In genomic region chr19:33403221-33403972, GRCh38 we compare ENCODE assay signal across 1 cellular context.
TF ChIP-seq lines count a peak whose summit lies in the region.

No MANE protein-coding gene starts in this region.

TF ChIP-seq in HepG2, 621 proteins besides CTCF, POLR2A, EP300 and RAD21 (continued from another document and continues in another):
- TF ChIP-seq CEBPZ (IDR thresholded peaks at IDR 0.05; ENCODE audit: low read length) = no peak
- TF ChIP-seq TCF7 (IDR thresholded peaks at IDR 0.05; ENCODE audit: low read depth) = peak; percentile 76
- peak; percentile 31; the same call in 1 of the 2 replicates for TF ChIP-seq USF2 (IDR thresholded peaks at IDR 0.05; ENCODE audit: low read depth, low read length)
- peak; percentile 86 for TF ChIP-seq USF2 (CRISPR knock-in tag; IDR thresholded peaks at IDR 0.05; ENCODE audit: borderline replicate concordance)
- peak; percentile 85 for TF ChIP-seq KAT8 (CRISPR knock-in tag; IDR thresholded peaks at IDR 0.05)
- TF ChIP-seq ZNF556 (CRISPR knock-in tag; IDR thresholded peaks at IDR 0.05; ENCODE audit: borderline replicate concordance) = 0 out of 2 replicates have a peak, but pooled peaks have one; percentile 17
- peak; percentile 77 for TF ChIP-seq SOX5 (CRISPR knock-in tag; IDR thresholded peaks at IDR 0.05; ENCODE audit: borderline replicate concordance)
- peak; percentile 95; the same call in 1 of the 2 replicates for TF ChIP-seq ZFYVE20 (CRISPR knock-in tag; IDR thresholded peaks at IDR 0.05; ENCODE audit: borderline replicate concordance, low read depth)
- TF ChIP-seq SALL1 (CRISPR knock-in tag; IDR thresholded peaks at IDR 0.05) = peak; percentile 99
- no peak for TF ChIP-seq ATF7 (IDR thresholded peaks at IDR 0.05)
- no peak for TF ChIP-seq ATF7 (CRISPR knock-in tag; IDR thresholded peaks at IDR 0.05)
- TF ChIP-seq, protein P1, sequence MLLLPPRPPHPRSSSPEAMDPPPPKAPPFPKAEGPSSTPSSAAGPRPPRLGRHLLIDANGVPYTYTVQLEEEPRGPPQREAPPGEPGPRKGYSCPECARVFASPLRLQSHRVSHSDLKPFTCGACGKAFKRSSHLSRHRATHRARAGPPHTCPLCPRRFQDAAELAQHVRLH (CRISPR knock-in tag; IDR thresholded peaks at IDR 0.05; ENCODE audit: borderline replicate concordance, low read depth) = peak; percentile 97
- TF ChIP-seq, protein P2, sequence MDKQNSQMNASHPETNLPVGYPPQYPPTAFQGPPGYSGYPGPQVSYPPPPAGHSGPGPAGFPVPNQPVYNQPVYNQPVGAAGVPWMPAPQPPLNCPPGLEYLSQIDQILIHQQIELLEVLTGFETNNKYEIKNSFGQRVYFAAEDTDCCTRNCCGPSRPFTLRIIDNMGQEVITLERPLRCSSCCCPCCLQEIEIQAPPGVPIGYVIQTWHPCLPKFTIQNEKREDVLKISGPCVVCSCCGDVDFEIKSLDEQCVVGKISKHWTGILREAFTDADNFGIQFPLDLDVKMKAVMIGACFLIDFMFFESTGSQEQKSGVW (CRISPR knock-in tag; IDR thresholded peaks at IDR 0.05; ENCODE audit: borderline replicate concordance) = no peak
- TF ChIP-seq JUN (CRISPR knock-in tag; IDR thresholded peaks at IDR 0.05) = peak; percentile 90
- TF ChIP-seq ZNF432 (CRISPR knock-in tag; IDR thresholded peaks at IDR 0.05; ENCODE audit: borderline replicate concordance) = no peak; the same call in 1 of the 2 replicates
- TF ChIP-seq JUNB (CRISPR knock-in tag; IDR thresholded peaks at IDR 0.05; ENCODE audit: borderline replicate concordance) = peak; percentile 72; the same call in 1 of the 2 replicates
- no peak for TF ChIP-seq SIN3A (IDR thresholded peaks at IDR 0.05; ENCODE audit: borderline replicate concordance, low read depth, low read length)
- peak; percentile 99 for TF ChIP-seq ZNF709 (CRISPR knock-in tag; IDR thresholded peaks at IDR 0.05)
- TF ChIP-seq ZXDC (CRISPR knock-in tag; IDR thresholded peaks at IDR 0.05) = peak; percentile 80; the same call in 1 of the 2 replicates
- TF ChIP-seq BCL3 (CRISPR knock-in tag; IDR thresholded peaks at IDR 0.05) = peak; percentile 95
- TF ChIP-seq SIN3B (IDR thresholded peaks at IDR 0.05; ENCODE audit: low read length) = no peak
- peak; percentile 94 for TF ChIP-seq HDAC1 (CRISPR knock-in tag; IDR thresholded peaks at IDR 0.05)
- no peak for TF ChIP-seq ZNF768 (CRISPR knock-in tag; IDR thresholded peaks at IDR 0.05)
- TF ChIP-seq, protein P3, sequence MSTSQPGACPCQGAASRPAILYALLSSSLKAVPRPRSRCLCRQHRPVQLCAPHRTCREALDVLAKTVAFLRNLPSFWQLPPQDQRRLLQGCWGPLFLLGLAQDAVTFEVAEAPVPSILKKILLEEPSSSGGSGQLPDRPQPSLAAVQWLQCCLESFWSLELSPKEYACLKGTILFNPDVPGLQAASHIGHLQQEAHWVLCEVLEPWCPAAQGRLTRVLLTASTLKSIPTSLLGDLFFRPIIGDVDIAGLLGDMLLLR (CRISPR knock-in tag; IDR thresholded peaks at IDR 0.05) = peak; percentile 98
- TF ChIP-seq ARNT (IDR thresholded peaks at IDR 0.05) = no peak
- TF ChIP-seq HNRNPUL1 (IDR thresholded peaks at IDR 0.05; ENCODE audit: low read depth, low read length) = no peak
- TF ChIP-seq NFE2L2 (IDR thresholded peaks at IDR 0.05; ENCODE audit: low read length) = no peak
- TF ChIP-seq, protein P4, sequence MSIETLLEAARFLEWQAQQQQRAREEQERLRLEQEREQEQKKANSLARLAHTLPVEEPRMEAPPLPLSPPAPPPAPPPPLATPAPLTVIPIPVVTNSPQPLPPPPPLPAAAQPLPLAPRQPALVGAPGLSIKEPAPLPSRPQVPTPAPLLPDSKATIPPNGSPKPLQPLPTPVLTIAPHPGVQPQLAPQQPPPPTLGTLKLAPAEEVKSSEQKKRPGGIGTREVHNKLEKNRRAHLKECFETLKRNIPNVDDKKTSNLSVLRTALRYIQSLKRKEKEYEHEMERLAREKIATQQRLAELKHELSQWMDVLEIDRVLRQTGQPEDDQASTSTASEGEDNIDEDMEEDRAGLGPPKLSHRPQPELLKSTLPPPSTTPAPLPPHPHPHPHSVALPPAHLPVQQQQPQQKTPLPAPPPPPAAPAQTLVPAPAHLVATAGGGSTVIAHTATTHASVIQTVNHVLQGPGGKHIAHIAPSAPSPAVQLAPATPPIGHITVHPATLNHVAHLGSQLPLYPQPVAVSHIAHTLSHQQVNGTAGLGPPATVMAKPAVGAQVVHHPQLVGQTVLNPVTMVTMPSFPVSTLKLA (IDR thresholded peaks at IDR 0.05) = peak; percentile 92
- TF ChIP-seq RXRB (CRISPR knock-in tag; IDR thresholded peaks at IDR 0.05; ENCODE audit: borderline replicate concordance) = peak; percentile 90
- TF ChIP-seq ZNF777 (CRISPR knock-in tag; IDR thresholded peaks at IDR 0.05) = peak; percentile 76
- peak; percentile 90 for TF ChIP-seq GATA4 (IDR thresholded peaks at IDR 0.05; ENCODE audit: borderline replicate concordance, low read depth)
- no peak for TF ChIP-seq PHB2 (IDR thresholded peaks at IDR 0.05; ENCODE audit: partially characterized antibody)
- TF ChIP-seq ZNF773 (CRISPR knock-in tag; IDR thresholded peaks at IDR 0.05; ENCODE audit: borderline replicate concordance) = peak; percentile 89; the same call in 1 of the 2 replicates
- peak; percentile 75 for TF ChIP-seq ZNF3 (CRISPR knock-in tag; IDR thresholded peaks at IDR 0.05)
- TF ChIP-seq ZBTB14 (CRISPR knock-in tag; IDR thresholded peaks at IDR 0.05) = no peak
- peak; percentile 78; the same call in 1 of the 2 replicates for TF ChIP-seq ONECUT2 (CRISPR knock-in tag; IDR thresholded peaks at IDR 0.05)
- TF ChIP-seq MTA3 (CRISPR knock-in tag; IDR thresholded peaks at IDR 0.05) = no peak
- peak; percentile 86; the same call in 1 of the 2 replicates for TF ChIP-seq ZNF331 (CRISPR knock-in tag; IDR thresholded peaks at IDR 0.05)
- TF ChIP-seq ZNF354B (CRISPR knock-in tag; IDR thresholded peaks at IDR 0.05) = peak; percentile 96
- no peak for TF ChIP-seq ZNF24 (IDR thresholded peaks at IDR 0.05)
- peak; percentile 64; the same call in 1 of the 2 replicates for TF ChIP-seq ZSCAN30 (CRISPR knock-in tag; IDR thresholded peaks at IDR 0.05)
- TF ChIP-seq ZNF558 (CRISPR knock-in tag; IDR thresholded peaks at IDR 0.05; ENCODE audit: borderline replicate concordance) = peak; percentile 99
- TF ChIP-seq IRF1 (CRISPR knock-in tag; IDR thresholded peaks at IDR 0.05; ENCODE audit: low read depth) = no peak
- TF ChIP-seq SYNCRIP (IDR thresholded peaks at IDR 0.05; ENCODE audit: insufficient read depth, low read depth, low read length) = no peak
- TF ChIP-seq TP53 (CRISPR knock-in tag; conservative IDR thresholded peaks at IDR 0.05) = 0 out of 2 replicates have a peak, but pooled peaks have one; percentile 87
- peak; percentile 98 for TF ChIP-seq NKX3-1 (CRISPR knock-in tag; IDR thresholded peaks at IDR 0.05)
- peak; percentile 97 for TF ChIP-seq ZNF232 (CRISPR knock-in tag; IDR thresholded peaks at IDR 0.05; ENCODE audit: borderline replicate concordance)
- TF ChIP-seq MAFK (conservative IDR thresholded peaks at IDR 0.05 in 1 of 2, IDR thresholded peaks at IDR 0.05 in 1 of 2; ENCODE audit: low read length in 2 of 2) = no peak
- TF ChIP-seq ZSCAN22 (CRISPR knock-in tag; IDR thresholded peaks at IDR 0.05) = peak; percentile 78; the same call in 1 of the 2 replicates
- TF ChIP-seq, protein P5, sequence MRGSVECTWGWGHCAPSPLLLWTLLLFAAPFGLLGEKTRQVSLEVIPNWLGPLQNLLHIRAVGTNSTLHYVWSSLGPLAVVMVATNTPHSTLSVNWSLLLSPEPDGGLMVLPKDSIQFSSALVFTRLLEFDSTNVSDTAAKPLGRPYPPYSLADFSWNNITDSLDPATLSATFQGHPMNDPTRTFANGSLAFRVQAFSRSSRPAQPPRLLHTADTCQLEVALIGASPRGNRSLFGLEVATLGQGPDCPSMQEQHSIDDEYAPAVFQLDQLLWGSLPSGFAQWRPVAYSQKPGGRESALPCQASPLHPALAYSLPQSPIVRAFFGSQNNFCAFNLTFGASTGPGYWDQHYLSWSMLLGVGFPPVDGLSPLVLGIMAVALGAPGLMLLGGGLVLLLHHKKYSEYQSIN (CRISPR knock-in tag; IDR thresholded peaks at IDR 0.05; ENCODE audit: borderline replicate concordance) = peak; percentile 90; the same call in 1 of the 2 replicates
- TF ChIP-seq ZNF20 (CRISPR knock-in tag; IDR thresholded peaks at IDR 0.05) = 0 out of 2 replicates have a peak, but pooled peaks have one; percentile 48
- no peak for TF ChIP-seq EED (CRISPR knock-in tag; IDR thresholded peaks at IDR 0.05)
- TF ChIP-seq ZC3H4 (CRISPR knock-in tag; IDR thresholded peaks at IDR 0.05; ENCODE audit: borderline replicate concordance) = no peak
